In the genomic region with DNA sequence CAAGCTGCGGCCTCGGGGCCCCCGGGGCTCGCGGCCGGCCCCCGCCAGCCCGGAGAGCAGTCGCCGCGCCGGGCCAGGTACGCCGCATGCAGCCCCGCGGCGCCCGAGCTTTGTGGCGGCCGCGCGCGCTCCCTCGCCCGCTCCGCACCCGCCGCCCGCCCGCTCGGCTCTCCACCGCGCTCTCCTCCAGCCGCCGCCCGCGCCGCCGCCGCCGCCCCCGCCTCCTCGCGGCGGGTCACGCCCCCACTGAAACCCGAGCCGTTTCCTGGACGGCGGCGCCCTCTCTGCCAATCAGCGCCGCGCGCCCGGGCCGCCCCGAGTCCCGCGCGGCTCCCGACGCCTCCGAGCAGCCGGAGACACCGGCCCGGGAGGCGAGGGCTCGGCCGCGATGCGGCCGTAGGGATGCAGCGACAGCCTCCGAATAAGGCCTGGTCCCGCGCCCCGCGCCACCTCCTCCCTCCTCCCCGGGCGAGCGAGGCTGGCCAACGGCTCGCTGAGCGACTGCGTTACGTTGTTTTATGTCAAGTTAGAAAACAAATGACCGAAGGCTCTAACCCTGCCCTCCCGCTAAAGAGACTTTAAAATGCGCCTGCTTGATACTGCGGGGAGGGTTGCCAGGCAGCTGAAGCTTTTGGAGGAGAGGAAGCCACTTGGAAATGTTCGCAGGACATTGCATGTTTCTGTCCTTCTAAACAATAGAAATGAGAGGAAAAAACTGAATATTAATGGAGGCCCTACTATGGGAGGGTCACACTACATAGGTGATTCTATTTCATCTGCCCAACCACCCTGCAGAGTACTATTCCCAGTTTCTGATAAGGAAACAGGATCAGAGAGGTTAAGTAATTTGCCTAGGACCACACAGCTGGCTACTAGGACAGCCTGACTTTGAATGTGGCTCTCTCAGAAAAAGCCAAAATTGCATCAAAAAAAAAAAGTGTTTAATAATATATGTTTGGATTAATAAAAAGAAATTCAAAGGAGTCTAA, we compare ENCODE assay signal across 9 cellular contexts. TPM values are rescaled to one million over a fixed set of nuclear protein-coding genes. Genes with fewer than 3 reads are reported as not detected.
DNase-seq lines count a peak whose midpoint lies in the region; ATAC-seq lines count a peak whose summit lies in the region.
"Had no signal": no experiment of that assay in that cellular context is flagged by ENCODE, and none has a peak within 500 bp of the region (broad histone marks: within the 10 kb centered on the region; RNA-seq: fewer than 3 reads in every experiment).

A gene (minus strand): TSS at position 184 of the 989 bp plus-strand sequence. CDS start 4,627 bp downstream, outside the sequence.

- H3K36me3 ChIP-seq in H7 (replicated peaks; ENCODE audit: control insufficient read depth, insufficient read depth, low read length): peaks cover 9% of the 10 kb centered on the region

- H3K27me3 Mint-ChIP-seq in activated naive CD8-positive, alpha-beta T cell treated with anti-CD3 and anti-CD28 coated beads, Interleukin-2, amount 50 U/mL, for 24 hours: peaks cover 64% of the 10 kb centered on the region

- intact Hi-C loops in Right ventricle myocardium superior (cut with DNase I): no loop called here

- no peak within 1 kb of the TSS for H3K4me3 Mint-ChIP-seq in activated naive CD8-positive, alpha-beta T cell treated with anti-CD3 and anti-CD28 coated beads, Interleukin-2, amount 50 U/mL, for 24 hours

- DNase-seq in NCI-H1694 treated with DMSO at 0.1 percent for 48 hours (lab: John Stamatoyannopoulos, UW): peak; percentile 32
- DNase-seq in NCI-H1694 (lab: John Stamatoyannopoulos, UW): no peak
- DNase-seq in H7: peak; percentile 97
- peak; percentile 86 for DNase-seq in NCI-H146 (lab: John Stamatoyannopoulos, UW)
- no peak for DNase-seq in activated naive CD8-positive, alpha-beta T cell treated with anti-CD3 and anti-CD28 coated beads, Interleukin-2, amount 50 U/mL, for 24 hours
- peak; percentile 82 for DNase-seq in Right ventricle myocardium superior
- DNase-seq in occipital lobe (lab: John Stamatoyannopoulos, UW): peak; percentile 59
- no peak for DNase-seq in OCI-M2 (lab: John Stamatoyannopoulos, UW; ENCODE audit: unreplicated experiment)

- peaks cover 2% of the 10 kb centered on the region for H3K36me3 Mint-ChIP-seq in activated naive CD8-positive, alpha-beta T cell treated with anti-CD3 and anti-CD28 coated beads, Interleukin-2, amount 50 U/mL, for 24 hours (ENCODE audit: low read depth)

- no peak within 1 kb of the TSS for H3K27ac Mint-ChIP-seq in activated naive CD8-positive, alpha-beta T cell treated with anti-CD3 and anti-CD28 coated beads, Interleukin-2, amount 50 U/mL, for 24 hours
- H3K27ac Mint-ChIP-seq: CD4-positive, CD25-positive, alpha-beta regulatory T cell had no signal

- peak within 1 kb of the TSS; percentile 99 for H3K4me3 ChIP-seq in H7 (ENCODE audit: insufficient read depth, low read depth, low read length)

- no peaks in the 10 kb centered on the region for H3K9me3 Mint-ChIP-seq in activated naive CD8-positive, alpha-beta T cell treated with anti-CD3 and anti-CD28 coated beads, Interleukin-2, amount 50 U/mL, for 24 hours
- H3K9me3 Mint-ChIP-seq: CD4-positive, CD25-positive, alpha-beta regulatory T cell had no signal

- peaks cover 3% of the 10 kb centered on the region; the same call in 1 of the 2 replicates for H3K27me3 ChIP-seq in H7 (ENCODE audit: control insufficient read depth, insufficient read depth, low read length)

- H3K4me1 Mint-ChIP-seq in activated naive CD8-positive, alpha-beta T cell treated with anti-CD3 and anti-CD28 coated beads, Interleukin-2, amount 50 U/mL, for 24 hours: peaks cover 2% of the 10 kb centered on the region

- peak; percentile 49 for ATAC-seq in activated naive CD8-positive, alpha-beta T cell treated with anti-CD3 and anti-CD28 coated beads, Interleukin-2, amount 50 U/mL, for 24 hours
- ATAC-seq in Right ventricle myocardium superior (ENCODE audit: poor library complexity): peak; percentile 98

RNA-seq across cellular contexts. Expression of the gene that starts here (rescaled TPM):
- total RNA-seq in H7 (2014; rRNA removed; shearing (Covaris generic)): 47.1 and 71.1 TPM in 2 replicates
- total RNA-seq in Right ventricle myocardium superior (0.30 TPM), occipital lobe (71.9 TPM)

Comparison
In these comparisons a context has a peak if more than half of its experiments do, and no peak if none do; other contexts are left out.
1. RNA of the gene that starts here (total RNA-seq): 71.9 TPM in occipital lobe (single experiment) and 47.1 to 71.1 TPM in H7; 0.30 TPM in Right ventricle myocardium superior (single experiment); every median in the first group is over 10 times any median in the second.
2. DNase-seq: peak in NCI-H1694 treated with DMSO at 0.1 percent for 48 hours (single experiment), H7 (single experiment), NCI-H146 (single experiment) and occipital lobe (single experiment); none in NCI-H1694 (single experiment), activated naive CD8-positive, alpha-beta T cell treated with anti-CD3 and anti-CD28 coated beads, Interleukin-2, amount 50 U/mL, for 24 hours (single experiment) and OCI-M2 (single experiment).
3. Peak in DNase-seq and ATAC-seq in Right ventricle myocardium superior; RNA of the gene not detected or under 1 TPM.